In the genomic region with DNA sequence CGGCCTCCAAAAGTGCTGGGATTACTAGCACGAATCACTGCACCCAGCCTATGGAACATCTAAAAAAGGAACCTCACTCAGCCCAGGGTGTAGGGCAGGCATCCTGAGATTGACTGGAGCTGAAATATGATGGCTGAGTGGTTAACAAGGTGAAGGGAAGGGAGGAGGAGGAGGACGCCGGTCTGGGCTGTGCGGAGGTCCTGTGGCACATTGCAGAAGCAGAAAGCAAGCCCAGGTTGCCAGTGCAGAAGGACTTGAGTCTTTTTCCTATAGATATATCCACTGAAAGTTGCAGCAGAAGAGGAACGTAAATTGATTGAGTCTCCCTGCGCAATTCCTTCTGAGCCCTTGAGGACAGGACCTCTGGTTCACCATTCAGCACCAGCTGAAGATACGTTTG, we compare ENCODE assay signal across 25 cellular contexts. TPM values are rescaled to one million over a fixed set of nuclear protein-coding genes. Genes with fewer than 3 reads are reported as not detected.
DNase-seq lines count a peak whose midpoint lies in the region; ATAC-seq and TF ChIP-seq lines count a peak whose summit lies in the region.
"Had no signal": no experiment of that assay in that cellular context is flagged by ENCODE, and none has a peak within 500 bp of the region (broad histone marks: within the 10 kb centered on the region; RNA-seq: fewer than 3 reads in every experiment).

No MANE protein-coding gene starts in this region.

- intact Hi-C loops in CD4-positive, alpha-beta T cell (cut with DNase I, micrococcal nuclease) = no loop called here
- intact Hi-C loops in sciatic nerve (cut with DNase I) = no loop called here

- H3K27me3 Mint-ChIP-seq in activated T-cell treated with anti-CD3 and anti-CD28 coated beads, Interleukin-2, amount 50 U/mL, for 24 hours = peaks cover 47% of the 10 kb centered on the region
- peaks cover 20% of the 10 kb centered on the region for H3K27me3 Mint-ChIP-seq in activated T-cell treated with anti-CD3 and anti-CD28 coated beads, Interleukin-2, amount 50 U/mL, for 4 hours (ENCODE audit: low read depth)
- H3K27me3 Mint-ChIP-seq in CD4-positive, alpha-beta T cell = peaks cover 31% of the 10 kb centered on the region
- peaks cover 7% of the 10 kb centered on the region for H3K27me3 Mint-ChIP-seq in brain

- peak; percentile 18 for DNase-seq in activated T-cell treated with anti-CD3 and anti-CD28 coated beads, Interleukin-2, amount 50 U/mL, for 24 hours
- DNase-seq in activated T-cell treated with anti-CD3 and anti-CD28 coated beads, Interleukin-2, amount 50 U/mL, for 4 hours = no peak
- DNase-seq in CD4-positive, alpha-beta T cell = no peak
- DNase-seq in sciatic nerve (ENCODE audit: low spot score) = peak; percentile 39
- no peak for DNase-seq in RPMI8226
- no peak for DNase-seq in NCI-H446 treated with DMSO at 0.1 percent for 48 hours (lab: John Stamatoyannopoulos, UW)
- DNase-seq in NCI-H524 (lab: John Stamatoyannopoulos, UW) = no peak
- DNase-seq: activated CD4-positive, alpha-beta memory T cell treated with anti-CD3 and anti-CD28 coated beads, Interleukin-2, amount 10 ng/mL, durations not matched to agents 7 days and 5 days; activated CD4-positive, CD25-positive, alpha-beta regulatory T cell; activated CD8-positive, alpha-beta memory T cell treated with anti-CD3 and anti-CD28 coated beads, Interleukin-2, amount 50 U/mL, for 48 hours; activated gamma-delta T cell; AML-193; brain microvascular endothelial cell; colonic mucosa; effector memory CD4-positive, alpha-beta T cell; GOT3; NCI-H1694; NCI-H526; PC-9; SHP77 treated with DMSO at 0.1 percent for 48 hours; stimulated activated naive CD8-positive, alpha-beta T cell treated with anti-CD3 and anti-CD28 coated beads, Interleukin-15, Interleukin-2, amounts not matched to agents 100 U/mL and 50 U/mL, for 24 hours; testis had no signal

- H3K27ac Mint-ChIP-seq in activated T-cell treated with anti-CD3 and anti-CD28 coated beads, Interleukin-2, amount 50 U/mL, for 24 hours = no peak overlapping the region
- H3K27ac Mint-ChIP-seq in CD4-positive, alpha-beta T cell = no peak overlapping the region
- peak overlapping the region in 1 of 5 experiments; percentile 51 for H3K27ac Mint-ChIP-seq in brain
- H3K27ac Mint-ChIP-seq: activated CD4-positive, alpha-beta memory T cell treated with anti-CD3 and anti-CD28 coated beads, Interleukin-2, amount 10 ng/mL, durations not matched to agents 7 days and 5 days had no signal

- H3K27me3 ChIP-seq in CD4-positive, alpha-beta T cell (ENCODE audit: control insufficient read depth, insufficient read depth, low read length) = peaks cover 20% of the 10 kb centered on the region
- H3K27me3 ChIP-seq: brain microvascular endothelial cell, testis, uterus had no signal

- peaks cover 12% of the 10 kb centered on the region for H3K4me1 Mint-ChIP-seq in activated T-cell treated with anti-CD3 and anti-CD28 coated beads, Interleukin-2, amount 50 U/mL, for 24 hours (ENCODE audit: low read depth)
- peaks cover 9% of the 10 kb centered on the region for H3K4me1 Mint-ChIP-seq in activated T-cell treated with anti-CD3 and anti-CD28 coated beads, Interleukin-2, amount 50 U/mL, for 4 hours (ENCODE audit: low read depth)
- H3K4me1 Mint-ChIP-seq in CD4-positive, alpha-beta T cell (ENCODE audit: low read depth) = peaks cover 13% of the 10 kb centered on the region
- peaks cover 13% of the 10 kb centered on the region for H3K4me1 Mint-ChIP-seq in brain

- no peak overlapping the region for H3K4me3 Mint-ChIP-seq in activated T-cell treated with anti-CD3 and anti-CD28 coated beads, Interleukin-2, amount 50 U/mL, for 24 hours
- H3K4me3 Mint-ChIP-seq in activated T-cell treated with anti-CD3 and anti-CD28 coated beads, Interleukin-2, amount 50 U/mL, for 4 hours = no peak overlapping the region
- peak overlapping the region; percentile 81 for H3K4me3 Mint-ChIP-seq in CD4-positive, alpha-beta T cell
- peak overlapping the region in 3 of 5 experiments; percentile 69 to 81 (median 78) for H3K4me3 Mint-ChIP-seq in brain

- H3K9me3 ChIP-seq in CD4-positive, alpha-beta T cell (ENCODE audit: control insufficient read depth, low read length) = no peaks in the 10 kb centered on the region
- H3K9me3 ChIP-seq: colonic mucosa, testis, uterus had no signal

- no peak for TF ChIP-seq CTCF in CD4-positive, alpha-beta T cell (IDR thresholded peaks at IDR 0.05)
- no peak for TF ChIP-seq CTCF in brain (conservative IDR thresholded peaks at IDR 0.05)

- CTCF ChIA-PET in CD4-positive, alpha-beta T cell (lab: Charles Lee) = interaction anchor here (0.7 kb wide), 1 partner anchor 22 kb away, joined by 3 read pairs; no protein-coding TSS in a partner anchor

- no peak overlapping the region for H3K27ac ChIP-seq in CD4-positive, alpha-beta T cell (ENCODE audit: low read depth, low read length)
- H3K27ac ChIP-seq: brain microvascular endothelial cell, colonic mucosa, PC-9, testis, uterus had no signal

- ATAC-seq in activated T-cell treated with anti-CD3 and anti-CD28 coated beads, Interleukin-2, amount 50 U/mL, for 4 hours = no peak
- no peak for ATAC-seq in CD4-positive, alpha-beta T cell (ENCODE audit: poor library complexity)
- ATAC-seq in sciatic nerve = no peak
- ATAC-seq: stimulated activated naive CD8-positive, alpha-beta T cell treated with anti-CD3 and anti-CD28 coated beads, Interleukin-15, Interleukin-2, amounts not matched to agents 100 U/mL and 50 U/mL, for 24 hours had no signal

- H3K9me3 Mint-ChIP-seq in activated T-cell treated with anti-CD3 and anti-CD28 coated beads, Interleukin-2, amount 50 U/mL, for 24 hours = no peaks in the 10 kb centered on the region
- no peaks in the 10 kb centered on the region for H3K9me3 Mint-ChIP-seq in activated T-cell treated with anti-CD3 and anti-CD28 coated beads, Interleukin-2, amount 50 U/mL, for 4 hours
- H3K9me3 Mint-ChIP-seq in CD4-positive, alpha-beta T cell = no peaks in the 10 kb centered on the region
- H3K9me3 Mint-ChIP-seq in brain = peaks cover 0 to 11% (median 0%) of the 10 kb centered on the region in 5 experiments
- H3K9me3 Mint-ChIP-seq: activated CD4-positive, alpha-beta memory T cell treated with anti-CD3 and anti-CD28 coated beads, Interleukin-2, amount 10 ng/mL, durations not matched to agents 7 days and 5 days had no signal

- H3K36me3 Mint-ChIP-seq in activated T-cell treated with anti-CD3 and anti-CD28 coated beads, Interleukin-2, amount 50 U/mL, for 24 hours (ENCODE audit: low read depth) = no peaks in the 10 kb centered on the region
- no peaks in the 10 kb centered on the region for H3K36me3 Mint-ChIP-seq in activated T-cell treated with anti-CD3 and anti-CD28 coated beads, Interleukin-2, amount 50 U/mL, for 4 hours (ENCODE audit: insufficient read depth)
- no peaks in the 10 kb centered on the region for H3K36me3 Mint-ChIP-seq in CD4-positive, alpha-beta T cell (ENCODE audit: low read depth)
- no peaks in the 10 kb centered on the region for H3K36me3 Mint-ChIP-seq in brain

- POLR2A ChIA-PET in CD4-positive, alpha-beta T cell (lab: Charles Lee) = no interaction called here

RNA-seq across cellular contexts. Expression of a gene that starts 1.5 kb away (rescaled TPM):
- total RNA-seq in activated T-cell treated with anti-CD3 and anti-CD28 coated beads, Interleukin-2, amount 50 U/mL, for 4 hours = not detected
- total RNA-seq in CD4-positive, alpha-beta T cell = not detected
- polyA plus RNA-seq in brain (ENCODE audit: insufficient read depth, low read depth, low replicate concordance) = 12.0 TPM
- total RNA-seq in sciatic nerve = 2.4 TPM
- total RNA-seq: activated CD4-positive, alpha-beta memory T cell treated with anti-CD3 and anti-CD28 coated beads, Interleukin-2, amount 10 ng/mL, durations not matched to agents 7 days and 5 days had no signal

RNA-seq across cellular contexts. Expression of a gene that starts 13.2 kb away (rescaled TPM):
- 1 to 10 TPM; 1.0 to 2.1 (median 1.1) TPM for total RNA-seq in activated T-cell treated with anti-CD3 and anti-CD28 coated beads, Interleukin-2, amount 50 U/mL, for 4 hours
- under 1 TPM in 1 of 2 experiments, not detected in 1; 0.08 TPM for total RNA-seq in CD4-positive, alpha-beta T cell
- polyA plus RNA-seq in brain (ENCODE audit: insufficient read depth, low read depth, low replicate concordance) = 14.3 TPM
- total RNA-seq in sciatic nerve = not detected
- total RNA-seq: mononuclear cell had no signal

RNA-seq across cellular contexts. Expression of a gene that starts 58.1 kb away (rescaled TPM):
- total RNA-seq in activated T-cell treated with anti-CD3 and anti-CD28 coated beads, Interleukin-2, amount 50 U/mL, for 4 hours = 100 to 1,000 TPM; 242 to 285 (median 270) TPM
- total RNA-seq in CD4-positive, alpha-beta T cell = 100 to 1,000 TPM in 1 of 2 experiments, 10 to 100 TPM in 1; 96.1 to 101 TPM
- 163 TPM for polyA plus RNA-seq in brain (ENCODE audit: insufficient read depth, low read depth, low replicate concordance)
- total RNA-seq in sciatic nerve = 103 TPM

Comparison
In these comparisons a context has a peak if more than half of its experiments do, and no peak if none do; other contexts are left out.
1. DNase-seq: peak in activated T-cell treated with anti-CD3 and anti-CD28 coated beads, Interleukin-2, amount 50 U/mL, for 24 hours (single experiment) and sciatic nerve (single experiment); none in activated T-cell treated with anti-CD3 and anti-CD28 coated beads, Interleukin-2, amount 50 U/mL, for 4 hours (single experiment), CD4-positive, alpha-beta T cell (0 of 10), RPMI8226 (single experiment), NCI-H446 treated with DMSO at 0.1 percent for 48 hours (single experiment) and NCI-H524 (0 of 2).
2. H3K4me3 Mint-ChIP-seq: peak in CD4-positive, alpha-beta T cell (single experiment) and brain (3 of 5); none in activated T-cell treated with anti-CD3 and anti-CD28 coated beads, Interleukin-2, amount 50 U/mL, for 24 hours (single experiment) and activated T-cell treated with anti-CD3 and anti-CD28 coated beads, Interleukin-2, amount 50 U/mL, for 4 hours (single experiment).